Comparison of ENCODE assay signal across 27 cellular contexts in the genomic region with DNA sequence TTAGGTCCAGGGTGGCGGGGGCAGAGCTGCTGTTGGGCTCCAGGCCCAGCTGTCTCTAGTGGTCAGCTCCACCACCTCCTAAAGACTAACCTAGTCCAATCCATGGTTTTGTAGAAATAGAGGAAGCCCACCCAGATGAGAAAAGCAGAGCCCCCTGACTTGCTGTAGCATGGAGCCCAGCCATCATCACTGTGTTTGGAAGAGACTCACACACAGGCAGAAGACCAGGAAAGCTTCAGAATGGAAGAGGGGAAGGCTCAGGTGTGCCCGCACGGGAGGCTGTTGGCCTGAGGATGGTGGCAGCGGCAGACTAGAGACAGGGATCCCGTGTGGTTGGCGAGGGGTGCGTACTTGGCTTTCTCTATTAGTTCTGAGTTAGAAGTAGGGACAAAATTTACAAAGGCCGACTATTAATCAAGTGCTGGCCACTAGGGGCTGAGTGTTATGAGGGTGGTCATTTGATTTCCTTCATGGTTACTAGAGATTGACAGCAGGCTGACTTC.
"Had no signal": no experiment of that assay in that cellular context is flagged by ENCODE, and none has a peak within 500 bp of the region (broad histone marks: within the 10 kb centered on the region; RNA-seq: fewer than 3 reads in every experiment).

No MANE protein-coding gene starts in this region.

- H3K9me3 ChIP-seq: left lung, lower lobe of right lung, mucosa of descending colon, ovary, right atrium auricular region, right lobe of liver, testis, thyroid gland, transverse colon, upper lobe of right lung had no signal

- H3K27me3 Mint-ChIP-seq: stimulated activated memory B cell treated with anti-CD40 and anti-IgM and Interleukin-4, amounts not matched to agents 10 μg/mL and 1 μg/mL and 100 μg/mL, for 72 hours had no signal

- H3K27me3 ChIP-seq: ovary, right atrium auricular region, right lobe of liver, testis, thyroid gland, transverse colon had no signal

- H3K27ac ChIP-seq: left lung, lower lobe of right lung, ovary, right atrium auricular region, right lobe of liver, stomach, testis, thyroid gland, transverse colon, upper lobe of right lung had no signal

- H3K9me3 Mint-ChIP-seq: immature natural killer cell; natural killer cell treated with Interleukin-12 subunit alpha and Interleukin-12 subunit beta and Interleukin-15 and Interleukin-18, amount 100 ng/mL, for 72 hours; stimulated activated memory B cell treated with anti-CD40 and anti-IgM and Interleukin-4, amounts not matched to agents 10 μg/mL and 1 μg/mL and 100 μg/mL, for 72 hours had no signal

- H3K4me3 Mint-ChIP-seq: immature natural killer cell; naive thymus-derived CD4-positive, alpha-beta T cell; natural killer cell treated with Interleukin-12 subunit alpha and Interleukin-12 subunit beta and Interleukin-15 and Interleukin-18, amount 100 ng/mL, for 72 hours; stimulated activated memory B cell treated with anti-CD40 and anti-IgM and Interleukin-4, amounts not matched to agents 10 μg/mL and 1 μg/mL and 100 μg/mL, for 72 hours had no signal

- H3K4me1 ChIP-seq: left lung, lower lobe of right lung, right atrium auricular region, right lobe of liver, stomach, testis, thyroid gland, transverse colon, upper lobe of right lung had no signal

- H3K36me3 Mint-ChIP-seq: immature natural killer cell; naive thymus-derived CD4-positive, alpha-beta T cell; natural killer cell treated with Interleukin-12 subunit alpha and Interleukin-12 subunit beta and Interleukin-15 and Interleukin-18, amount 100 ng/mL, for 72 hours; stimulated activated memory B cell treated with anti-CD40 and anti-IgM and Interleukin-4, amounts not matched to agents 10 μg/mL and 1 μg/mL and 100 μg/mL, for 72 hours had no signal

- H3K4me3 ChIP-seq: left lung, lower lobe of right lung, mucosa of descending colon, ovary, right atrium auricular region, right lobe of liver, smooth muscle cell, stomach, testis, thyroid gland, transverse colon, upper lobe of right lung had no signal

- ATAC-seq: left colon; left lung; lower lobe of right lung; mucosa of descending colon; naive thymus-derived CD4-positive, alpha-beta T cell; natural killer cell treated with Interleukin-12 subunit alpha and Interleukin-12 subunit beta and Interleukin-15 and Interleukin-18, amount 100 ng/mL, for 72 hours; right lobe of liver; stimulated activated memory B cell treated with anti-CD40 and anti-IgM and Interleukin-4, amounts not matched to agents 10 μg/mL and 1 μg/mL and 100 μg/mL, for 72 hours; stimulated activated naive CD8-positive, alpha-beta T cell treated with anti-CD3 and anti-CD28 coated beads, Interleukin-15, Interleukin-2, amounts not matched to agents 100 U/mL and 50 U/mL, for 24 hours; upper lobe of right lung had no signal

- DNase-seq: hypothalamus; immature natural killer cell; kidney; left colon; lower lobe of right lung; mesendoderm; midbrain; mucosa of descending colon; naive thymus-derived CD4-positive, alpha-beta T cell; ovary; right lobe of liver; stimulated activated CD4-positive, alpha-beta T cell treated with anti-CD3 and anti-CD28 coated beads, Interleukin-1b, Interleukin-23, amount 100 ng/mL, for 48 hours; stimulated activated CD4-positive, alpha-beta T cell treated with anti-CD3 and anti-CD28 coated beads, Interleukin-2, amount 100 ng/mL, for 48 hours; stimulated activated CD4-positive, alpha-beta T cell treated with anti-CD3 and anti-CD28 coated beads, Interleukin-4, amount 100 ng/mL, for 4 hours; stimulated activated CD8-positive, alpha-beta memory T cell treated with anti-CD3 and anti-CD28 coated beads, Interleukin-4, amount 100 ng/mL, for 48 hours; stimulated activated naive CD8-positive, alpha-beta T cell treated with anti-CD3 and anti-CD28 coated beads, Interleukin-15, Interleukin-2, amounts not matched to agents 100 U/mL and 50 U/mL, for 24 hours; stomach; testis; thyroid gland; transverse colon; upper lobe of right lung had no signal

- H3K27ac Mint-ChIP-seq: immature natural killer cell; naive thymus-derived CD4-positive, alpha-beta T cell; natural killer cell treated with Interleukin-12 subunit alpha and Interleukin-12 subunit beta and Interleukin-15 and Interleukin-18, amount 100 ng/mL, for 72 hours; progenitor cell of endocrine pancreas; stimulated activated memory B cell treated with anti-CD40 and anti-IgM and Interleukin-4, amounts not matched to agents 10 μg/mL and 1 μg/mL and 100 μg/mL, for 72 hours had no signal

- H3K4me1 Mint-ChIP-seq: immature natural killer cell; naive thymus-derived CD4-positive, alpha-beta T cell; stimulated activated memory B cell treated with anti-CD40 and anti-IgM and Interleukin-4, amounts not matched to agents 10 μg/mL and 1 μg/mL and 100 μg/mL, for 72 hours had no signal

- H3K36me3 ChIP-seq: left lung, lower lobe of right lung, ovary, right atrium auricular region, right lobe of liver, stomach, thyroid gland, transverse colon, upper lobe of right lung had no signal
